ENCODE assay signal across 8 cellular contexts in genomic region chr15:82281276-82281675, GRCh38. TPM values are rescaled to one million over a fixed set of nuclear protein-coding genes. Genes with fewer than 3 reads are reported as not detected.
A peak's percentile ranks its signal among the peaks of the same experiment; 100 is the strongest.
DNase-seq lines count a peak whose midpoint lies in the region; ATAC-seq, FAIRE-seq and TF ChIP-seq lines count a peak whose summit lies in the region.
"Not testable (repeated sequence)": the region's sequence is repeated elsewhere in the genome, so short reads cannot be mapped to it uniquely, and the experiment has no call there.

No MANE protein-coding gene starts in this region.

- intact Hi-C loops in PC-3 (cut with micrococcal nuclease); K562 (cut with micrococcal nuclease); heart right ventricle (cut with DNase I); transverse colon (cut with DNase I; ENCODE audit: low total_unique reads): not testable (repeated sequence)

- DNase-seq in AG09309 (ENCODE audit: low read depth); GM12892 (ENCODE audit: insufficient read length); PC-3; K562 (ENCODE audit: extremely low read depth in 1 of 4, low spot score in 3 of 4); epithelial cell of proximal tubule (ENCODE audit: low read depth); heart right ventricle; transverse colon: not testable (repeated sequence)

- not testable (repeated sequence) for H3K27me3 ChIP-seq in PC-3 (ENCODE audit: low read length); K562 (ENCODE audit: control insufficient read depth in 2 of 2, insufficient read depth in 2 of 2, low read length in 2 of 2); heart right ventricle
- peaks cover 17% of the 10 kb centered on the region for H3K27me3 ChIP-seq in transverse colon

- not testable (repeated sequence) for TF ChIP-seq EP300 in K562 (IDR thresholded peaks at IDR 0.05; ENCODE audit: low read length); transverse colon (IDR thresholded peaks at IDR 0.05; ENCODE audit: low read depth)

- H3K4me3 Mint-ChIP-seq in nephron = not testable (repeated sequence)

- not testable (repeated sequence) for H3K9me2 ChIP-seq in PC-3 (replicated peaks; ENCODE audit: low read length)

- peak; percentile 38 to 40 for TF ChIP-seq RAD21 in K562 (CRISPR knock-in tag; conservative IDR thresholded peaks at IDR 0.05 in 1 of 2, IDR thresholded peaks at IDR 0.05 in 1 of 2)

- H3K79me2 ChIP-seq in PC-3 (ENCODE audit: low read length); K562 (ENCODE audit: control insufficient read depth, insufficient read depth, low read length): not testable (repeated sequence)

- not testable (repeated sequence) for H3K4me1 ChIP-seq in PC-3 (ENCODE audit: insufficient read depth, low read length); K562 (replicated peaks in 1 of 2; ENCODE audit: control insufficient read depth in 2 of 2, insufficient read depth in 2 of 2, low read length in 2 of 2); heart right ventricle; transverse colon

- not testable (repeated sequence) for H3K9me1 ChIP-seq in K562 (ENCODE audit: control insufficient read depth, insufficient read depth, low read length)

- not testable (repeated sequence) for H3K9me3 Mint-ChIP-seq in nephron

- H3K27ac ChIP-seq in PC-3 (ENCODE audit: low read length); K562 (ENCODE audit: extremely low read depth, low read depth, low read length); heart right ventricle; transverse colon: not testable (repeated sequence)

- not testable (repeated sequence) for TF ChIP-seq POLR2A in GM12892 (IDR thresholded peaks at IDR 0.05; ENCODE audit: low read depth, low read length); K562 (conservative IDR thresholded peaks at IDR 0.05); transverse colon (IDR thresholded peaks at IDR 0.05)

- H3K36me3 Mint-ChIP-seq in nephron (ENCODE audit: low read depth) = not testable (repeated sequence)

- not testable (repeated sequence) for BruUV-seq in PC-3 (replicated peaks; lab: Mats Ljungman, UMichigan); K562 (replicated peaks; lab: Mats Ljungman, UMichigan)

- H2AFZ ChIP-seq in PC-3 (ENCODE audit: low read length); K562 (ENCODE audit: low read depth, low read length): not testable (repeated sequence)

- not testable (repeated sequence) for H3F3A ChIP-seq in PC-3 (ENCODE audit: low read length, unreplicated experiment)

- peak; percentile 35; the same call in 1 of the 2 replicates for ATAC-seq in PC-3
- ATAC-seq in K562 = peak; percentile 82
- peak in 3 of 8 donors; percentile 35 to 47 (median 44) for ATAC-seq in heart right ventricle

- POLR2A ChIA-PET in PC-3 (lab: Charles Lee; ENCODE audit: unreplicated experiment) = not testable (repeated sequence)
- POLR2A ChIA-PET in K562 (lab: Yijun Ruan, JAX) = interaction anchor here (1.0 kb wide), 1 partner anchor 13 kb away, joined by 3 read pairs; no protein-coding TSS in a partner anchor

- not testable (repeated sequence) for H4K20me1 ChIP-seq in PC-3 (ENCODE audit: low read length); K562 (replicated peaks; ENCODE audit: control insufficient read depth, insufficient read depth, low read length)

- H3K4me1 Mint-ChIP-seq in nephron = not testable (repeated sequence)

- not testable (repeated sequence) for H3K27ac Mint-ChIP-seq in nephron

- H3K36me3 ChIP-seq in PC-3 (ENCODE audit: low read depth, low read length); K562 (ENCODE audit: control insufficient read depth, insufficient read depth, low read length); heart right ventricle; transverse colon: not testable (repeated sequence)

- FAIRE-seq in GM12892 (lab: Jason Lieb, UNC) (peak; percentile 92), K562 (lab: Jason Lieb, UNC) (peak; percentile 88)

- H3K27me3 Mint-ChIP-seq in nephron (ENCODE audit: low read depth) = not testable (repeated sequence)

- not testable (repeated sequence) for H3K4me3 ChIP-seq in AG09309 (ENCODE audit: control insufficient read depth, low read depth, low read length); PC-3 (ENCODE audit: low read length); K562; epithelial cell of proximal tubule (ENCODE audit: low read depth, low read length); heart right ventricle; transverse colon

- in situ Hi-C loops in K562 (cut with MboI) = loop anchor here (10.0 kb wide), 1 partner anchor 1774 kb away; no protein-coding TSS in a partner anchor
- in situ Hi-C loops in transverse colon (cut with MboI; ENCODE audit: low pct_ligation_motif_present in 1 of 4, low pct_unique_long_range_greater_than_20kb in 1 of 4, low sequenced_read_pairs in 3 of 4) = loop anchor here in 1 of 4 donors (25.0 kb wide), 1 partner anchor 131 kb away; no protein-coding TSS in a partner anchor

- H3K9ac ChIP-seq in PC-3 (ENCODE audit: low read length); K562 (ENCODE audit: insufficient read depth in 1 of 2, low read depth in 2 of 2, low read length in 2 of 2): not testable (repeated sequence)

- not testable (repeated sequence) for H3K9me3 ChIP-seq in PC-3 (ENCODE audit: low read length); K562 (replicated peaks; ENCODE audit: control insufficient read depth, insufficient read depth, low read depth, low read length); transverse colon
- peaks cover 0 to 13% (median 3%) of the 10 kb centered on the region in 11 donors for H3K9me3 ChIP-seq in heart right ventricle

- CTCF ChIA-PET in PC-3 (lab: Charles Lee); K562 (lab: Yijun Ruan, JAX; ENCODE audit: low intra/inter-chr PET ratio): not testable (repeated sequence)

- TF ChIP-seq CTCF in AG09309 (IDR thresholded peaks at IDR 0.05; ENCODE audit: control insufficient read depth, insufficient read depth, low read depth, low read length, missing control alignments) (peak; percentile 16), PC-3 (conservative IDR thresholded peaks at IDR 0.05; ENCODE audit: low read depth, low read length) (peak; percentile 44; the same call in 1 of the 2 replicates), K562 (IDR thresholded peaks at IDR 0.05 in 2 of 3, conservative IDR thresholded peaks at IDR 0.05 in 1 of 3; ENCODE audit: insufficient read depth in 2 of 3, low read depth in 1 of 3, low read length in 3 of 3) (peak in 1 of 3 experiments; percentile 38; a peak in 2 of 6 replicates), epithelial cell of proximal tubule (conservative IDR thresholded peaks at IDR 0.05; ENCODE audit: low read depth, low read length) (peak; percentile 34), heart right ventricle (IDR thresholded peaks at IDR 0.05) (peak in 7 of 9 donors; percentile 23 to 43 (median 35)), nephron (IDR thresholded peaks at IDR 0.05; ENCODE audit: unreplicated experiment in 3 of 3) (peak in 2 of 3 experiments; percentile 19 to 23), transverse colon (IDR thresholded peaks at IDR 0.05) (peak; percentile 12 to 23 (median 22))

- not testable (repeated sequence) for H3K4me2 ChIP-seq in PC-3 (ENCODE audit: low read length); K562 (ENCODE audit: insufficient read depth, low read length)

RNA-seq across cellular contexts. Expression of gene SAXO2, which starts 18.7 kb away (rescaled TPM):
- 0.68 TPM for polyA plus RNA-seq in GM12892 (2012; ENCODE audit: missing spikeins)
- total RNA-seq in PC-3 (2014; rRNA removed) = 0.35 and 3.7 TPM in 2 replicates
- 7.6 and 10.0 TPM in 2 replicates for total RNA-seq in K562 (2011; cell fraction: chromatin; rRNA removed; ENCODE audit: low replicate concordance)
- total RNA-seq in K562 (2011; cell fraction: nucleolus; rRNA removed) = 7.0 and 21.3 TPM in 2 replicates
- 17.5 and 28.9 TPM in 2 replicates for total RNA-seq in K562 (2011; cell fraction: nucleoplasm; rRNA removed)
- total RNA-seq in K562 (2014; rRNA removed) = 3.2 and 8.5 TPM in 2 replicates
- 3.1 and 3.6 TPM in 2 replicates for total RNA-seq in K562 (2014; rRNA removed; fragmentation: Illumina TruSeq; extraction: Trizol)
- total RNA-seq in K562 (2015; rRNA removed; fragmentation: Illumina TruSeq; extraction: Trizol) = 5.0 and 8.6 TPM in 2 replicates
- 5.7 and 8.2 TPM in 2 replicates for total RNA-seq in K562 (2021)
- polyA plus RNA-seq in K562 (2011; rRNA removed) = 12.0 and 14.2 TPM in 2 replicates
- polyA plus RNA-seq in K562 (2011; cell fraction: cytosol; rRNA removed) = 4.0 and 5.6 TPM in 2 replicates
- 10.9 and 12.6 TPM in 2 replicates for polyA plus RNA-seq in K562 (2011; cell fraction: nucleus; rRNA removed)
- polyA plus RNA-seq in K562 (2012) = 7.6 and 9.3 TPM in 2 replicates
- polyA plus RNA-seq in K562 (2014; fragmentation: Illumina TruSeq; extraction: Trizol) = 3.8 and 4.5 TPM in 2 replicates
- polyA plus RNA-seq in K562 (2014; fragmentation: Nextera tagmentation; extraction: Ambion mirVana) = 1 to 10 TPM; 6.0 to 9.5 TPM
- polyA plus RNA-seq in K562 (2014; rRNA removed) = 9.6 and 10.0 TPM in 2 replicates
- 0.67 and 2.9 TPM in 2 replicates for polyA minus RNA-seq in K562 (2011; rRNA and poly(A)+ RNA removed)
- polyA minus RNA-seq in K562 (2011; cell fraction: cytosol; rRNA and poly(A)+ RNA removed) = 0.29 TPM in 1 of 2 replicates, not detected in the other
- 9.7 and 18.3 TPM in 2 replicates for polyA minus RNA-seq in K562 (2011; cell fraction: nucleus; rRNA and poly(A)+ RNA removed)
- total RNA-seq in epithelial cell of proximal tubule = 0.12 and 2.2 TPM in 2 replicates
- total RNA-seq in heart right ventricle = 1 to 10 TPM; 1.6 to 4.5 (median 2.9) TPM
- under 1 TPM; 0.25 to 0.80 TPM for polyA plus RNA-seq in heart right ventricle
- 1 to 10 TPM in 2 of 4 donors, under 1 TPM in 1, not detected in 1; 0.20 to 3.0 (median 2.4) TPM for total RNA-seq in transverse colon

RNA-seq across cellular contexts. Expression of gene EFL1, which starts 18.7 kb away (rescaled TPM):
- polyA plus RNA-seq in GM12892 (2012; ENCODE audit: missing spikeins) = 14.9 TPM
- total RNA-seq in PC-3 (2014; rRNA removed) (12.4 and 14.7 TPM in 2 replicates), K562 (2014; rRNA removed) (14.0 and 18.0 TPM in 2 replicates), K562 (2014; rRNA removed; fragmentation: Illumina TruSeq; extraction: Trizol) (24.3 and 26.6 TPM in 2 replicates), K562 (2015; rRNA removed; fragmentation: Illumina TruSeq; extraction: Trizol) (21.8 and 23.0 TPM in 2 replicates), K562 (2021) (16.6 and 17.4 TPM in 2 replicates), epithelial cell of proximal tubule (14.5 and 16.6 TPM in 2 replicates), heart right ventricle (10 to 100 TPM; 10.8 to 19.3 (median 14.2) TPM), transverse colon (10 to 100 TPM; 35.0 to 57.9 (median 46.5) TPM)
- total RNA-seq in K562 (2011; cell fraction: chromatin; rRNA removed; ENCODE audit: low replicate concordance) = 29.4 and 54.1 TPM in 2 replicates
- 14.3 and 17.9 TPM in 2 replicates for total RNA-seq in K562 (2011; cell fraction: nucleolus; rRNA removed)
- 20.7 and 30.6 TPM in 2 replicates for total RNA-seq in K562 (2011; cell fraction: nucleoplasm; rRNA removed)
- polyA plus RNA-seq in K562 (2011; rRNA removed) (17.1 and 26.2 TPM in 2 replicates), K562 (2014; fragmentation: Illumina TruSeq; extraction: Trizol) (17.9 and 32.5 TPM in 2 replicates), K562 (2014; fragmentation: Nextera tagmentation; extraction: Ambion mirVana) (10 to 100 TPM in 1 of 2 experiments, 1 to 10 TPM in 1; 4.8 to 16.9 TPM), K562 (2014; rRNA removed) (13.4 and 14.7 TPM in 2 replicates), heart right ventricle (1 to 10 TPM; 3.7 to 9.9 TPM)
- 5.6 and 7.8 TPM in 2 replicates for polyA plus RNA-seq in K562 (2011; cell fraction: cytosol; rRNA removed)
- 11.1 and 12.7 TPM in 2 replicates for polyA plus RNA-seq in K562 (2011; cell fraction: nucleus; rRNA removed)
- polyA plus RNA-seq in K562 (2012) = 11.9 and 12.9 TPM in 2 replicates
- 39.6 and 46.1 TPM in 2 replicates for polyA minus RNA-seq in K562 (2011; rRNA and poly(A)+ RNA removed)
- 16.9 and 21.6 TPM in 2 replicates for polyA minus RNA-seq in K562 (2011; cell fraction: cytosol; rRNA and poly(A)+ RNA removed)
- 20.9 and 29.1 TPM in 2 replicates for polyA minus RNA-seq in K562 (2011; cell fraction: nucleus; rRNA and poly(A)+ RNA removed)
